In the genomic region with DNA sequence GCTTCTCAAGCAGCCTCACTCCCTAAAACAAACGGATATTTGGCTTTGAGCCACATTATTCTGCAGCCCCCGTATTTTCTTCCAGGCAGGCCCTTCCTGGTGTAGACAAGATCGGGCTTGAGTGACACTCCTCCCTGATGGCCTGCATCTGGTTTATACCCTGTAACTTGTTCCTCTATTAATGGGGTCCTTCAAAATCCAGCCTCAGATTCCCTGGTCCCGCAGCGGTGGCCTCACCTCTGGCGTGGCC, we compare ENCODE assay signal across 1 cellular context.
A peak's percentile ranks its signal among the peaks of the same experiment; 100 is the strongest.
TF ChIP-seq lines count a peak whose summit lies in the region.

No MANE protein-coding gene starts in this region.

TF ChIP-seq in GM12878, 131 proteins besides CTCF, POLR2A, EP300 and RAD21:
- no peak for TF ChIP-seq FOXK2 (IDR thresholded peaks at IDR 0.05)
- peak; percentile 56 for TF ChIP-seq SMAD1 (IDR thresholded peaks at IDR 0.05; ENCODE audit: low read depth, partially characterized antibody)
- no peak for TF ChIP-seq RBBP5 (conservative IDR thresholded peaks at IDR 0.05)
- TF ChIP-seq ZSCAN29 (IDR thresholded peaks at IDR 0.05): peak; percentile 75
- no peak for TF ChIP-seq FOXM1 (IDR thresholded peaks at IDR 0.05; ENCODE audit: low read depth, low read length)
- no peak for TF ChIP-seq EGR1 (IDR thresholded peaks at IDR 0.05; ENCODE audit: borderline replicate concordance in 1 of 2, low read depth in 2 of 2, low read length in 2 of 2)
- TF ChIP-seq, protein P1, sequence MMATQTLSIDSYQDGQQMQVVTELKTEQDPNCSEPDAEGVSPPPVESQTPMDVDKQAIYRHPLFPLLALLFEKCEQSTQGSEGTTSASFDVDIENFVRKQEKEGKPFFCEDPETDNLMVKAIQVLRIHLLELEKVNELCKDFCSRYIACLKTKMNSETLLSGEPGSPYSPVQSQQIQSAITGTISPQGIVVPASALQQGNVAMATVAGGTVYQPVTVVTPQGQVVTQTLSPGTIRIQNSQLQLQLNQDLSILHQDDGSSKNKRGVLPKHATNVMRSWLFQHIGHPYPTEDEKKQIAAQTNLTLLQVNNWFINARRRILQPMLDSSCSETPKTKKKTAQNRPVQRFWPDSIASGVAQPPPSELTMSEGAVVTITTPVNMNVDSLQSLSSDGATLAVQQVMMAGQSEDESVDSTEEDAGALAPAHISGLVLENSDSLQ (IDR thresholded peaks at IDR 0.05): peak; percentile 78
- no peak for TF ChIP-seq BACH1 (IDR thresholded peaks at IDR 0.05; ENCODE audit: borderline replicate concordance)
TF ChIP-seq in GM12878: peak in this region for 3.
